Comparison of ENCODE assay signal across 22 cellular contexts in genomic region chr4:152953514-152953913, GRCh38. TPM values are rescaled to one million over a fixed set of nuclear protein-coding genes. Genes with fewer than 3 reads are reported as not detected.
"Had no signal": no experiment of that assay in that cellular context is flagged by ENCODE, and none has a peak within 500 bp of the region (broad histone marks: within the 10 kb centered on the region; RNA-seq: fewer than 3 reads in every experiment).

No MANE protein-coding gene starts in this region.

- H3K9me3 ChIP-seq: gastroesophageal sphincter, left ventricle myocardium inferior, lower lobe of right lung, right atrium auricular region, sigmoid colon, stomach, thoracic aorta, transverse colon had no signal

- H3K36me3 ChIP-seq: left ventricle myocardium inferior, right atrium auricular region, sigmoid colon, thoracic aorta, transverse colon had no signal

- H3K9me3 Mint-ChIP-seq: immature natural killer cell, natural killer cell, neural crest cell had no signal

- H3K4me3 ChIP-seq: gastroesophageal sphincter, left ventricle myocardium inferior, lower lobe of right lung, right atrium auricular region, sigmoid colon, skin epidermis, stomach, thoracic aorta, transverse colon had no signal

- FAIRE-seq: endometrium, keratinocyte had no signal

- DNase-seq: effector memory CD4-positive, alpha-beta T cell; glutamatergic neuron; immature natural killer cell; left cardiac atrium; left ventricle myocardium inferior; lower lobe of right lung; natural killer cell; sigmoid colon; stimulated activated CD4-positive, alpha-beta T cell treated with anti-CD3 and anti-CD28 coated beads, Interleukin-2, amount 100 ng/mL, for 24 hours; stimulated activated CD4-positive, alpha-beta T cell treated with anti-CD3 and anti-CD28 coated beads, Interleukin-4, amount 100 ng/mL, for 4 hours; stimulated activated naive CD4-positive, alpha-beta T cell; stomach; substantia nigra; transverse colon had no signal

- ATAC-seq: esophagus mucosa, gastroesophageal sphincter, left cardiac atrium, lower lobe of right lung, natural killer cell had no signal

- H3K4me3 Mint-ChIP-seq: immature natural killer cell, natural killer cell, neural crest cell had no signal

- H3K27me3 ChIP-seq: gastroesophageal sphincter, right atrium auricular region, sigmoid colon, stomach, transverse colon had no signal

- H3K4me1 ChIP-seq: sigmoid colon had no signal

- H3K36me3 Mint-ChIP-seq: immature natural killer cell, natural killer cell had no signal

- H3K27ac ChIP-seq: gastroesophageal sphincter, left ventricle myocardium inferior, lower lobe of right lung, right atrium auricular region, sigmoid colon, skin epidermis, stomach, thoracic aorta had no signal

- H3K27ac Mint-ChIP-seq: immature natural killer cell, natural killer cell had no signal

RNA-seq across cellular contexts. Expression of gene FHDC1, which starts 17.4 kb away (rescaled TPM):
- polyA plus RNA-seq: immature natural killer cell had no signal
